Comparison of ENCODE assay signal across 4 cellular contexts in genomic region chr17:21410371-21410770, GRCh38. TPM values are rescaled to one million over a fixed set of nuclear protein-coding genes. Genes with fewer than 3 reads are reported as not detected.
"Had no signal": no experiment of that assay in that cellular context is flagged by ENCODE, and none has a peak within 500 bp of the region (broad histone marks: within the 10 kb centered on the region; RNA-seq: fewer than 3 reads in every experiment).

No MANE protein-coding gene starts in this region.

RNA-seq across cellular contexts. Expression of gene KCNJ12, which starts 34.2 kb away (rescaled TPM):
- total RNA-seq: activated CD4-positive, alpha-beta memory T cell treated with anti-CD3 and anti-CD28 coated beads, Interleukin-2, amount 10 ng/mL, durations not matched to agents 7 days and 5 days; activated CD4-positive, alpha-beta T cell treated with anti-CD3 and anti-CD28 coated beads, Interleukin-2, amount 10 ng/mL, durations not matched to agents 7 days and 5 days; activated T-cell treated with anti-CD3 and anti-CD28 coated beads, Interleukin-2, amount 50 U/mL, for 72 hours; T-helper 2 cell treated with Interferon-gamma antibody and Interleukin-4, amounts not matched to agents 100 ng/mL and 5 ng/mL, for 36 hours had no signal
